In genomic region chr12:92138626-92139025, GRCh38 we compare ENCODE assay signal across 8 cellular contexts. TPM values are rescaled to one million over a fixed set of nuclear protein-coding genes. Genes with fewer than 3 reads are reported as not detected.
DNase-seq lines count a peak whose midpoint lies in the region; ATAC-seq, FAIRE-seq and TF ChIP-seq lines count a peak whose summit lies in the region.

No MANE protein-coding gene starts in this region.

- peak overlapping the region; percentile 98 for H3K4me3 Mint-ChIP-seq in activated T-cell treated with anti-CD3 and anti-CD28 coated beads, Interleukin-2, amount 50 U/mL, for 72 hours
- H3K4me3 Mint-ChIP-seq in activated naive CD8-positive, alpha-beta T cell treated with anti-CD3 and anti-CD28 coated beads, Interleukin-2, amount 50 U/mL, for 24 hours, result peak overlapping the region; percentile 99
- peak overlapping the region; percentile 100 for H3K4me3 Mint-ChIP-seq in memory B cell

- intact Hi-C loops in tibial artery (cut with DNase I; ENCODE audit: low total_unique reads), result no loop called here

- H3K27me3 ChIP-seq in tibial artery, result no peaks in the 10 kb centered on the region

- peaks cover 61% of the 10 kb centered on the region for H3K4me1 Mint-ChIP-seq in activated T-cell treated with anti-CD3 and anti-CD28 coated beads, Interleukin-2, amount 50 U/mL, for 72 hours (ENCODE audit: low read depth)
- H3K4me1 Mint-ChIP-seq in activated naive CD8-positive, alpha-beta T cell treated with anti-CD3 and anti-CD28 coated beads, Interleukin-2, amount 50 U/mL, for 24 hours, result peaks cover 63% of the 10 kb centered on the region
- peaks cover 49% of the 10 kb centered on the region for H3K4me1 Mint-ChIP-seq in memory B cell

- FAIRE-seq in H54 (lab: Jason Lieb, UNC), result no peak

- H3K4me3 ChIP-seq in tibial artery, result peak overlapping the region; percentile 94 to 97

- no peak for TF ChIP-seq CTCF in tibial artery (IDR thresholded peaks at IDR 0.05)

- no peak for TF ChIP-seq POLR2A in H54 (IDR thresholded peaks at IDR 0.05; ENCODE audit: low read depth, low read length)

- H3K36me3 Mint-ChIP-seq in activated T-cell treated with anti-CD3 and anti-CD28 coated beads, Interleukin-2, amount 50 U/mL, for 72 hours (ENCODE audit: insufficient read depth in 2 of 2), result peaks cover 33 to 62% of the 10 kb centered on the region in 2 donors
- peaks cover 69% of the 10 kb centered on the region for H3K36me3 Mint-ChIP-seq in activated naive CD8-positive, alpha-beta T cell treated with anti-CD3 and anti-CD28 coated beads, Interleukin-2, amount 50 U/mL, for 24 hours (ENCODE audit: low read depth)
- peaks cover 33% of the 10 kb centered on the region for H3K36me3 Mint-ChIP-seq in memory B cell

- H3K36me3 ChIP-seq in tibial artery, result peaks cover 5 to 31% (median 14%) of the 10 kb centered on the region in 3 donors

- H3K9me3 Mint-ChIP-seq in activated T-cell treated with anti-CD3 and anti-CD28 coated beads, Interleukin-2, amount 50 U/mL, for 72 hours, result peaks cover 0 to 1% of the 10 kb centered on the region in 2 donors
- H3K9me3 Mint-ChIP-seq in activated naive CD8-positive, alpha-beta T cell treated with anti-CD3 and anti-CD28 coated beads, Interleukin-2, amount 50 U/mL, for 24 hours, result no peaks in the 10 kb centered on the region
- no peaks in the 10 kb centered on the region for H3K9me3 Mint-ChIP-seq in memory B cell

- no peaks in the 10 kb centered on the region for H3K9me3 ChIP-seq in tibial artery

- H3K27ac ChIP-seq in tibial artery, result no peak overlapping the region

- no peak for ATAC-seq in activated T-cell treated with anti-CD3 and anti-CD28 coated beads, Interleukin-2, amount 50 U/mL, for 72 hours (replicated peaks in 1 of 2)
- no peak for ATAC-seq in activated naive CD8-positive, alpha-beta T cell treated with anti-CD3 and anti-CD28 coated beads, Interleukin-2, amount 50 U/mL, for 24 hours
- ATAC-seq in memory B cell (ENCODE audit: low read depth) (no peak), GM21786 (IDR thresholded peaks at IDR 0.05; ENCODE audit: unreplicated experiment) (no peak)

- peak overlapping the region; percentile 92 for H3K27ac Mint-ChIP-seq in activated T-cell treated with anti-CD3 and anti-CD28 coated beads, Interleukin-2, amount 50 U/mL, for 72 hours
- H3K27ac Mint-ChIP-seq in activated naive CD8-positive, alpha-beta T cell treated with anti-CD3 and anti-CD28 coated beads, Interleukin-2, amount 50 U/mL, for 24 hours, result peak overlapping the region; percentile 90
- peak overlapping the region; percentile 62 for H3K27ac Mint-ChIP-seq in memory B cell

- no peak for DNase-seq in activated T-cell treated with anti-CD3 and anti-CD28 coated beads, Interleukin-2, amount 50 U/mL, for 72 hours
- DNase-seq in activated T-cell treated with anti-CD3 and anti-CD28 coated beads, Interleukin-2, amount 50 U/mL, for 48 hours, result no peak
- no peak for DNase-seq in activated naive CD8-positive, alpha-beta T cell treated with anti-CD3 and anti-CD28 coated beads, Interleukin-2, amount 50 U/mL, for 24 hours
- DNase-seq in memory B cell (ENCODE audit: low spot score in 2 of 2) (no peak), tibial artery (no peak), H54 (ENCODE audit: insufficient read length, low spot score) (no peak), NCI-H1092 (lab: John Stamatoyannopoulos, UW) (no peak)

- peaks cover 0 to 77% (median 30%) of the 10 kb centered on the region in 4 donors for H3K4me1 ChIP-seq in tibial artery

- H3K27me3 Mint-ChIP-seq in activated T-cell treated with anti-CD3 and anti-CD28 coated beads, Interleukin-2, amount 50 U/mL, for 72 hours (ENCODE audit: low read depth), result no peaks in the 10 kb centered on the region
- H3K27me3 Mint-ChIP-seq in activated naive CD8-positive, alpha-beta T cell treated with anti-CD3 and anti-CD28 coated beads, Interleukin-2, amount 50 U/mL, for 24 hours, result no peaks in the 10 kb centered on the region
- H3K27me3 Mint-ChIP-seq in memory B cell, result no peaks in the 10 kb centered on the region

RNA-seq across cellular contexts. Expression of gene BTG1, which starts 7.0 kb away (rescaled TPM):
- total RNA-seq in activated T-cell treated with anti-CD3 and anti-CD28 coated beads, Interleukin-2, amount 50 U/mL, for 72 hours, result 100 to 1,000 TPM; 258 to 337 TPM
